In the genomic region with DNA sequence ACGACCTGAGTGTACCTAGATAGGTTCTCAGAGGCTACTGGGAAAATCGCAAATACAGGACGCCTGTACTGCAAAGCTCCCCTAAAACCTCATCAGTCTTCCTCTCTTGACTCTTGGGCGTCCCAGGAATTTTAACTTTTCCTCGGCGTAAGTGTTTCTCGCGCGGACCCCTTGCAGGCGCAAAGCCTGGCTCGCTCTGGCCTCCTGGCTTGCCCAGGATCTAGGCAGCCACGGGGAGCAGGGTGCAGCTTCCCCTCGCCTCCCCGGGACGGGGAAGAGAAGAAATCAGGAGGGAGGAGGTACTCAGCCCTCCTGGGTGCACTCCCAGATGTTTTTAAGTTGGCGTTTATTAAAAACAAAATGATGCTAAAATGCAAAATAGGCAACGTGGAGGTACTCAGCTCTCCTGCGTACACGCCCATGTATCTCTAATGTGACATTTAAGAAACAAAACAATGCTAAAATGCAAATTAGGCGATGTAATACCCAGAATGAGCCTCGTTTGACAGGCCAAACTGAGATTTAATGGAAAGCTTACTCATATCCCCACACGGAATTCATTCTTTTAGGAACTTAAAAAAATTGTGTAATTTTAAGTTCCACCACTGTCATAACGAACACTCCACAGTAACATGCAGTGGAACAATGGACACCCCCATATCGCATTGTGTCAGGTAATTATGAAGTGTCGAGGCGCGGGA, we compare ENCODE assay signal across 9 cellular contexts. TPM values are rescaled to one million over a fixed set of nuclear protein-coding genes. Genes with fewer than 3 reads are reported as not detected.
DNase-seq lines count a peak whose midpoint lies in the region; ATAC-seq lines count a peak whose summit lies in the region.
"Had no signal": no experiment of that assay in that cellular context is flagged by ENCODE, and none has a peak within 500 bp of the region (broad histone marks: within the 10 kb centered on the region; RNA-seq: fewer than 3 reads in every experiment).

No MANE protein-coding gene starts in this region.

- peaks cover 17% of the 10 kb centered on the region for H3K4me1 Mint-ChIP-seq in activated naive CD8-positive, alpha-beta T cell (ENCODE audit: low read depth)

- peak overlapping the region; percentile 11 for H3K27ac Mint-ChIP-seq in activated naive CD8-positive, alpha-beta T cell

- peak overlapping the region; percentile 46 for H3K27ac ChIP-seq in subcutaneous abdominal adipose tissue (ENCODE audit: low read depth, low read length)
- H3K27ac ChIP-seq: C4-2B had no signal

- H3K9me3 ChIP-seq in subcutaneous abdominal adipose tissue (ENCODE audit: control insufficient read depth in 5 of 5, low read length in 5 of 5) = no peaks in the 10 kb centered on the region

- intact Hi-C loops in sciatic nerve (cut with DNase I) = no loop called here

- peak overlapping the region; percentile 92 for H3K4me3 Mint-ChIP-seq in activated naive CD8-positive, alpha-beta T cell

- DNase-seq in NCI-H748 (lab: John Stamatoyannopoulos, UW; ENCODE audit: unreplicated experiment) (peak; percentile 39), NCI-H748 treated with DMSO at 0.1 percent for 48 hours (lab: John Stamatoyannopoulos, UW) (no peak), inferior parietal cortex (ENCODE audit: extremely low spot score) (peak; percentile 31), sciatic nerve (ENCODE audit: low spot score) (no peak)

- no peaks in the 10 kb centered on the region for H3K36me3 Mint-ChIP-seq in activated naive CD8-positive, alpha-beta T cell

- H3K27me3 ChIP-seq in subcutaneous abdominal adipose tissue (ENCODE audit: control insufficient read depth in 5 of 5, insufficient read depth in 4 of 5, low read length in 5 of 5) = peaks cover 0 to 36% (median 13%) of the 10 kb centered on the region in 5 donors

- ATAC-seq in GM19463 (IDR thresholded peaks at IDR 0.05; ENCODE audit: unreplicated experiment) (no peak), sciatic nerve (no peak), GM18870 (IDR thresholded peaks at IDR 0.05; ENCODE audit: unreplicated experiment) (no peak)

- peaks cover 3 to 46% (median 40%) of the 10 kb centered on the region in 5 donors for H3K4me1 ChIP-seq in subcutaneous abdominal adipose tissue (ENCODE audit: control insufficient read depth in 5 of 5, insufficient read depth in 5 of 5, low read length in 5 of 5)

- H3K36me3 ChIP-seq in subcutaneous abdominal adipose tissue (ENCODE audit: control insufficient read depth in 5 of 5, insufficient read depth in 5 of 5, low read length in 5 of 5) = no peaks in the 10 kb centered on the region

- no peaks in the 10 kb centered on the region for H3K9me3 Mint-ChIP-seq in activated naive CD8-positive, alpha-beta T cell (ENCODE audit: low read depth)

- peaks cover 33% of the 10 kb centered on the region for H3K27me3 Mint-ChIP-seq in activated naive CD8-positive, alpha-beta T cell

- peak overlapping the region; percentile 65 to 74 (median 71) for H3K4me3 ChIP-seq in subcutaneous abdominal adipose tissue (ENCODE audit: low read depth in 1 of 5, low read length in 5 of 5)

- peak overlapping the region in 1 of 5 donors; percentile 53 for H3K9ac ChIP-seq in subcutaneous abdominal adipose tissue (ENCODE audit: low read length in 5 of 5)

RNA-seq across cellular contexts. Expression of gene SOBP, which starts 1.6 kb away (rescaled TPM):
- 18.5 TPM for total RNA-seq in sciatic nerve

RNA-seq across cellular contexts. Expression of gene PDSS2, which starts 29.0 kb away (rescaled TPM):
- 11.9 TPM for total RNA-seq in sciatic nerve

Comparison
In these comparisons a context has a peak if more than half of its experiments do, and no peak if none do; other contexts are left out.
1. DNase-seq: peak in NCI-H748 (single experiment) and inferior parietal cortex (single experiment); none in NCI-H748 treated with DMSO at 0.1 percent for 48 hours (single experiment) and sciatic nerve (single experiment).